In genomic region chr10:75542902-75543301, GRCh38 we compare ENCODE assay signal across 13 cellular contexts.
DNase-seq lines count a peak whose midpoint lies in the region; ATAC-seq, FAIRE-seq and TF ChIP-seq lines count a peak whose summit lies in the region.
"Had no signal": no experiment of that assay in that cellular context is flagged by ENCODE, and none has a peak within 500 bp of the region (broad histone marks: within the 10 kb centered on the region; RNA-seq: fewer than 3 reads in every experiment).

No MANE protein-coding gene starts in this region.

- H3K79me2 ChIP-seq in hepatocyte: no peaks in the 10 kb centered on the region

- H3K27me3 ChIP-seq in ascending aorta (no peaks in the 10 kb centered on the region), hepatocyte (peaks cover 6% of the 10 kb centered on the region)

- 46% methylated on average over 7 of the region's 7 CpGs for WGBS in hepatocyte (ENCODE audit: low lambda C conversion rate, missing lambda C conversion rate)

- H2AFZ ChIP-seq in hepatocyte: no peak overlapping the region

- peak; percentile 54 for DNase-seq in Daoy (ENCODE audit: low read depth)
- peak; percentile 12 to 87 for DNase-seq in ascending aorta (ENCODE audit: low spot score in 2 of 2)
- peak; percentile 49 for DNase-seq in hepatocyte (ENCODE audit: low spot score)
- DNase-seq in renal cortical epithelial cell (ENCODE audit: low read depth): peak; percentile 22
- no peak for DNase-seq in kidney
- DNase-seq: activated T-cell treated with anti-CD3 and anti-CD28 coated beads, Interleukin-2, amount 50 U/mL, for 48 hours; cerebellar nuclear complex; NCI-H1694 had no signal

- H3K36me3 ChIP-seq in ascending aorta (no peaks in the 10 kb centered on the region), hepatocyte (replicated peaks; ENCODE audit: insufficient read depth, low read depth) (no peaks in the 10 kb centered on the region), kidney (ENCODE audit: control insufficient read depth in 1 of 2, insufficient read depth in 2 of 2, low read length in 2 of 2) (no peaks in the 10 kb centered on the region)

- intact Hi-C loops in ascending aorta (cut with DNase I): loop anchor here (2.0 to 10.0 kb wide), 3 partner anchors 76 to 248 kb away; no protein-coding TSS in a partner anchor
- intact Hi-C loops in kidney (cut with DNase I): no loop called here

- no peak for ATAC-seq in GM18909 (IDR thresholded peaks at IDR 0.05; ENCODE audit: poor library complexity, unreplicated experiment)
- no peak for ATAC-seq in GM18520 (IDR thresholded peaks at IDR 0.05; ENCODE audit: unreplicated experiment)
- ATAC-seq in HG03571 (IDR thresholded peaks at IDR 0.05; ENCODE audit: unreplicated experiment): no peak

- H3K27ac ChIP-seq in ascending aorta: peak overlapping the region; percentile 41 to 58
- H3K27ac ChIP-seq in hepatocyte: peak overlapping the region; percentile 34
- no peak overlapping the region for H3K27ac ChIP-seq in kidney (ENCODE audit: low read depth in 2 of 2, low read length in 2 of 2)
- H3K27ac ChIP-seq: C4-2B had no signal

- peak overlapping the region; percentile 28 for H3K4me2 ChIP-seq in hepatocyte

- no peaks in the 10 kb centered on the region for H4K20me1 ChIP-seq in hepatocyte (ENCODE audit: insufficient read depth, poor library complexity, severe bottlenecking)

- H3K9ac ChIP-seq in kidney (ENCODE audit: low read length in 2 of 2): no peak overlapping the region

- no peak for TF ChIP-seq CTCF in ascending aorta (IDR thresholded peaks at IDR 0.05)
- TF ChIP-seq CTCF in hepatocyte (IDR thresholded peaks at IDR 0.05; ENCODE audit: poor library complexity): no peak
- no peak for TF ChIP-seq CTCF in kidney (IDR thresholded peaks at IDR 0.05; ENCODE audit: borderline replicate concordance, extremely low read depth, insufficient read depth)

- H3K4me3 ChIP-seq in ascending aorta: peak overlapping the region in 1 of 2 donors; percentile 24
- no peak overlapping the region for H3K4me3 ChIP-seq in hepatocyte
- H3K4me3 ChIP-seq in kidney (ENCODE audit: low read length in 2 of 2): no peak overlapping the region

- no peak for FAIRE-seq in kidney (lab: Jason Lieb, UNC)
- FAIRE-seq: HTR-8/SVneo had no signal

- H3K4me1 ChIP-seq in ascending aorta: peaks cover 0 to 38% of the 10 kb centered on the region in 2 donors
- peaks cover 27% of the 10 kb centered on the region for H3K4me1 ChIP-seq in hepatocyte (ENCODE audit: insufficient read depth)
- H3K4me1 ChIP-seq in kidney (ENCODE audit: control insufficient read depth in 1 of 2, insufficient read depth in 1 of 2, low read depth in 1 of 2, low read length in 2 of 2): peaks cover 0 to 3% of the 10 kb centered on the region in 2 donors

- H3K9me3 ChIP-seq in ascending aorta (no peaks in the 10 kb centered on the region), hepatocyte (ENCODE audit: low read depth) (no peaks in the 10 kb centered on the region), kidney (ENCODE audit: control insufficient read depth in 1 of 2, low read length in 2 of 2) (no peaks in the 10 kb centered on the region)

- H3K9me2 ChIP-seq in hepatocyte (replicated peaks; ENCODE audit: insufficient read depth): no peaks in the 10 kb centered on the region

Comparison
In these comparisons a context has a peak if more than half of its experiments do, and no peak if none do; other contexts are left out.
1. H3K27ac ChIP-seq: peak in ascending aorta (2 of 2) and hepatocyte (single experiment); none in kidney (0 of 2).